21 cellular contexts compared by ENCODE assay signal in the genomic region with DNA sequence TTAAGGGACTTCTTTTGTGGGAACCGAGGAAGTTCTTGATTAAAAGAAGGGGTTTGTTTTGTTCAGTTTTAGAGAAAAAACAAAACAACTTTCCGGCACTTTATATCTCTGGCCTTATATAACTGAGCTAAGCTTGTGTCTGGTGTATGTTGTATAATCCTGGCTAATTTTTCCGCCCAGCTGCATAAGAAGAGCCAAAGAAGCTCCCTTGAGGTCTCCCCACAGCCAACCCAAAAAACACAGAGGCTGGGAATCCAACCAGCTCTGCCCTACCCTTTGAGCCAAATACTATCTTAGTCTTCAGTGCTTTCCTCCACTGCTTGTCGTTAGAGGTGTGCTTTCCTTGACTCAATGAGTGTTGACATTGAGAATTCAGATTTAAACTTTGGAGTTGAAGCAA.
"Had no signal": no experiment of that assay in that cellular context is flagged by ENCODE, and none has a peak within 500 bp of the region (broad histone marks: within the 10 kb centered on the region; RNA-seq: fewer than 3 reads in every experiment).

No MANE protein-coding gene starts in this region.

- H3K79me2 ChIP-seq: parathyroid adenoma had no signal

- H3K27me3 ChIP-seq: esophagus muscularis mucosa, left lung, sigmoid colon, tibial nerve, upper lobe of right lung, vagina had no signal

- ATAC-seq: effector memory CD8-positive, alpha-beta T cell; foreskin keratinocyte; left lung; stimulated activated naive CD8-positive, alpha-beta T cell treated with anti-CD3 and anti-CD28 coated beads, Interleukin-15, Interleukin-2, amounts not matched to agents 100 U/mL and 50 U/mL, for 24 hours; upper lobe of right lung had no signal

- H2AFZ ChIP-seq: parathyroid adenoma had no signal

- H3K9me3 Mint-ChIP-seq: central memory CD8-positive, alpha-beta T cell; effector memory CD8-positive, alpha-beta T cell; naive B cell; nephron progenitor cell had no signal

- H3K9me3 ChIP-seq: esophagus muscularis mucosa, left lung, prostate gland, sigmoid colon, tibial nerve, upper lobe of right lung, vagina had no signal

- H3K4me3 ChIP-seq: esophagus muscularis mucosa, left lung, lung, prostate gland, sigmoid colon, tibial nerve, upper lobe of right lung, vagina had no signal

- H3K36me3 ChIP-seq: esophagus muscularis mucosa, left lung, prostate gland, sigmoid colon, tibial nerve, upper lobe of right lung, vagina had no signal

- H3K9ac ChIP-seq: parathyroid adenoma had no signal

- H3K4me3 Mint-ChIP-seq: central memory CD8-positive, alpha-beta T cell; dendritic cell treated with granulocyte-macrophage colony-stimulating factor and Interleukin-4, amounts not matched to agents 40 ng/mL and 50 ng/mL, for 4 days; effector memory CD8-positive, alpha-beta T cell; naive B cell; nephron progenitor cell had no signal

- H3K27ac ChIP-seq: epithelial cell of prostate, esophagus muscularis mucosa, foreskin keratinocyte, left lung, parathyroid adenoma, prostate gland, sigmoid colon, upper lobe of right lung, vagina had no signal

- H3K36me3 Mint-ChIP-seq: naive B cell had no signal

- H3K27ac Mint-ChIP-seq: dendritic cell treated with granulocyte-macrophage colony-stimulating factor and Interleukin-4, amounts not matched to agents 40 ng/mL and 50 ng/mL, for 4 days; effector memory CD8-positive, alpha-beta T cell; naive B cell; nephron progenitor cell had no signal

- H3K4me1 ChIP-seq: esophagus muscularis mucosa, foreskin keratinocyte, left lung, parathyroid adenoma, prostate gland, sigmoid colon, upper lobe of right lung, vagina had no signal

- H3K4me1 Mint-ChIP-seq: central memory CD8-positive, alpha-beta T cell; naive B cell; nephron progenitor cell had no signal

- DNase-seq: effector memory CD8-positive, alpha-beta T cell; foreskin keratinocyte; islet precursor cell; left lung; mesendoderm; naive B cell; nephron progenitor cell; sigmoid colon; small intestine; stimulated activated CD4-positive, alpha-beta T cell treated with anti-CD3 and anti-CD28 coated beads, Interleukin-12 subunit alpha, Interleukin-12 subunit beta, amount 100 ng/mL, for 4 hours; stimulated activated naive CD8-positive, alpha-beta T cell treated with anti-CD3 and anti-CD28 coated beads, Interleukin-15, Interleukin-2, amounts not matched to agents 100 U/mL and 50 U/mL, for 24 hours; upper lobe of right lung had no signal
